1 cellular context compared by ENCODE assay signal in the genomic region with DNA sequence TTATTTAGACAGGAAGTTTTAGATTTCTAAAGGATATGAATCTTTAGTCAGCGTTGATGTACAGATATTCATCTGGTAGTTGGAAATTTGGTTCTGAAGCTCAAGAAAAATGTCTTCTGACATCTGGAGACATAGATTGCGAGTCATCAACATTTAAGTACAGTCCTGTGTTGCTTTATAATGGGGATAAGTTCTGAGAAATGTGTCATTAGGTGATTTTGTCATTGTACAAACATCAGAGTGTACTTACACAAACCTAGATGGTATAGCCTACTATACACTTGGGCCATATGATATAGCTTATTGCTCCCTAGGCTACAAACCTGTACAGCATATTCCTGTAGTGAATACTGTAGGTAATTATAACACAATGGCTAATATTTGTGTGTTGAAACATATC.
TF ChIP-seq lines count a peak whose summit lies in the region.

No MANE protein-coding gene starts in this region.

TF ChIP-seq in WTC11, 78 proteins besides CTCF, POLR2A, EP300 and RAD21 (continued from another document):
- TF ChIP-seq, protein P1, sequence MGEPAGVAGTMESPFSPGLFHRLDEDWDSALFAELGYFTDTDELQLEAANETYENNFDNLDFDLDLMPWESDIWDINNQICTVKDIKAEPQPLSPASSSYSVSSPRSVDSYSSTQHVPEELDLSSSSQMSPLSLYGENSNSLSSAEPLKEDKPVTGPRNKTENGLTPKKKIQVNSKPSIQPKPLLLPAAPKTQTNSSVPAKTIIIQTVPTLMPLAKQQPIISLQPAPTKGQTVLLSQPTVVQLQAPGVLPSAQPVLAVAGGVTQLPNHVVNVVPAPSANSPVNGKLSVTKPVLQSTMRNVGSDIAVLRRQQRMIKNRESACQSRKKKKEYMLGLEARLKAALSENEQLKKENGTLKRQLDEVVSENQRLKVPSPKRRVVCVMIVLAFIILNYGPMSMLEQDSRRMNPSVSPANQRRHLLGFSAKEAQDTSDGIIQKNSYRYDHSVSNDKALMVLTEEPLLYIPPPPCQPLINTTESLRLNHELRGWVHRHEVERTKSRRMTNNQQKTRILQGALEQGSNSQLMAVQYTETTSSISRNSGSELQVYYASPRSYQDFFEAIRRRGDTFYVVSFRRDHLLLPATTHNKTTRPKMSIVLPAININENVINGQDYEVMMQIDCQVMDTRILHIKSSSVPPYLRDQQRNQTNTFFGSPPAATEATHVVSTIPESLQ (CRISPR knock-in tag; IDR thresholded peaks at IDR 0.05), result no peak
- TF ChIP-seq FOXK1 (CRISPR knock-in tag; IDR thresholded peaks at IDR 0.05) (no peak), SMAD4 (CRISPR knock-in tag; IDR thresholded peaks at IDR 0.05) (no peak), RORB (CRISPR knock-in tag; IDR thresholded peaks at IDR 0.05) (no peak), FOXJ3 (CRISPR knock-in tag; IDR thresholded peaks at IDR 0.05; ENCODE audit: borderline replicate concordance) (no peak)
